In the genomic region with DNA sequence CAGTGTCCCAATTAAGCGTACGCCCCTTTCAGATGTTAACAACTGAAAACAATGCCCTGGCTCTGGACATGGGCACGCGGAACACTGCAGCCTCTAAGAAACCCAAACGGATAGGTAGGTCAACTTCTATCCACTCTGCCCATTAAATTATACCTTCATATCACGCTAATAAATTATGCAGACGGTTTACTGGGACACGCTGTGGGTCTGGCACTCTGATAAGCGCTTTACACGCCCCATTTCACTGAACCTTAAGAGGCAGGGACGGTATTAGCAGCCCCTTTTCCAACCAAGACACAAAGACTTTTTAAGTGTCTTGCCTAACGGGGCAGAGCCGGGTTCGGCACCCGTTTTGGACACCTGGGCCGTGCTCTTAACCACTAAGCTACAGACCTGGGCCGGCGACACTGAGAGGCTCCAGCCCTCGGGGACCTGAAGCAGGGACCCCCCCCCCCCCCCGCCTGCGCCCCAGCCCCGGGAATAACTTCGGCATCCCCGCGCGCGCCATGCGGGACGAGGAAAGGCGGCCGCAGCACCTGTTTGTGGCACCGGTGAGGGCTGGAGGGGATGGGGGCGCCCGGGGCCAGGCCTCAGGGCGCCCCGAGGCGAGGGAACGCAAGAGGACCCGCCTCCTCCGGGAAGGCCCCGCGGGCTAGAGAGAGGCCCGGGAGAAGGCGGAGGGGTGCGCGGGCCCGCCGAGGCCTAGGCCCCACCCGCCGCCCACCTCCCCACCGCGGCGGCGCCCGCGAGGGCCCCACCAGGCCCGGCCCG, we compare ENCODE assay signal across 8 cellular contexts. TPM values are rescaled to one million over a fixed set of nuclear protein-coding genes. Genes with fewer than 3 reads are reported as not detected.
DNase-seq lines count a peak whose midpoint lies in the region; ATAC-seq, FAIRE-seq and TF ChIP-seq lines count a peak whose summit lies in the region.
"Had no signal": no experiment of that assay in that cellular context is flagged by ENCODE, and none has a peak within 500 bp of the region (broad histone marks: within the 10 kb centered on the region; RNA-seq: fewer than 3 reads in every experiment).

No MANE protein-coding gene starts in this region.

- POLR2A ChIA-PET in K562 (lab: Yijun Ruan, JAX) = interaction anchor here (0.6 to 1.8 kb wide), 6 partner anchors 10 to 402 kb away, joined by 3 to 9 read pairs (median 3); no protein-coding TSS in a partner anchor

- no TSS peak for BruUV-seq in K562 (replicated peaks; lab: Mats Ljungman, UMichigan)

- H3K9me3 ChIP-seq in K562 (replicated peaks; ENCODE audit: control insufficient read depth, insufficient read depth, low read depth, low read length) = 0 out of 2 replicates have a peak, but pooled peaks cover 2% of the 10 kb centered on the region

- WGBS in K562 (ENCODE audit: insufficient coverage, low coverage, missing lambda C conversion rate) = under 1% methylated on average over 29 of the region's 58 CpGs

- 0 out of 2 replicates have a peak overlapping the region, but pooled peaks have one; percentile 47 for H2AFZ ChIP-seq in K562 (ENCODE audit: low read depth, low read length)

- H3K36me3 ChIP-seq in K562 (ENCODE audit: control insufficient read depth, insufficient read depth, low read length) = peaks cover 13% of the 10 kb centered on the region; the same call in 1 of the 3 replicates

- TF ChIP-seq POLR2A in K562 (conservative IDR thresholded peaks at IDR 0.05) = no peak

- H3K9ac ChIP-seq in K562 (ENCODE audit: insufficient read depth in 1 of 2, low read depth in 2 of 2, low read length in 2 of 2) = peak overlapping the region; percentile 72 to 94

- intact Hi-C loops in K562 (cut with micrococcal nuclease) = loop anchor here (5.0 kb wide), 2 partner anchors 90 to 265 kb away; a partner anchor contains a TSS

- H3K4me2 ChIP-seq in K562 (ENCODE audit: insufficient read depth, low read length) = peak overlapping the region; percentile 97

- no peaks in the 10 kb centered on the region for H3K9me1 ChIP-seq in K562 (ENCODE audit: control insufficient read depth, insufficient read depth, low read length)

- TF ChIP-seq EP300 in K562 (IDR thresholded peaks at IDR 0.05; ENCODE audit: low read length) = peak; percentile 6; the same call in 1 of the 2 replicates

- H4K20me1 ChIP-seq in K562 (replicated peaks; ENCODE audit: control insufficient read depth, insufficient read depth, low read length) = peaks cover 12% of the 10 kb centered on the region

- peaks cover 21% of the 10 kb centered on the region in 2 experiments for H3K4me1 ChIP-seq in K562 (replicated peaks in 1 of 2; ENCODE audit: control insufficient read depth in 2 of 2, insufficient read depth in 2 of 2, low read length in 2 of 2)

- CTCF ChIA-PET in K562 (lab: Yijun Ruan, JAX; ENCODE audit: low intra/inter-chr PET ratio) = interaction anchor here (0.6 kb wide), 1 partner anchor 140 kb away, joined by 3 read pairs; no protein-coding TSS in a partner anchor

- no peak for TF ChIP-seq CTCF in K562 (IDR thresholded peaks at IDR 0.05 in 2 of 3, conservative IDR thresholded peaks at IDR 0.05 in 1 of 3; ENCODE audit: insufficient read depth in 2 of 3, low read depth in 1 of 3, low read length in 3 of 3)

- peak; percentile 8 for DNase-seq in RPMI7951 (ENCODE audit: low read depth)
- DNase-seq in K562 (ENCODE audit: extremely low read depth in 1 of 4, low spot score in 3 of 4) = peak in 2 of 4 experiments; percentile 42 to 67
- peak; percentile 42 to 56 for DNase-seq in stimulated activated CD4-positive, alpha-beta T cell treated with anti-CD3 and anti-CD28 coated beads, Interleukin-4, amount 100 ng/mL, for 4 hours
- DNase-seq in inferior parietal cortex (ENCODE audit: extremely low spot score) = no peak

- peak; percentile 40 for ATAC-seq in GM18511 (IDR thresholded peaks at IDR 0.05; ENCODE audit: unreplicated experiment)
- peak; percentile 22 for ATAC-seq in HG02943 (IDR thresholded peaks at IDR 0.05; ENCODE audit: low read depth, unreplicated experiment)
- ATAC-seq in K562 = peak; percentile 32

- H3K27me3 ChIP-seq in K562 (ENCODE audit: control insufficient read depth in 2 of 2, insufficient read depth in 2 of 2, low read length in 2 of 2) = no peaks in the 10 kb centered on the region
- H3K27me3 ChIP-seq in layer of hippocampus (ENCODE audit: control insufficient read depth, insufficient read depth, low read length) = no peaks in the 10 kb centered on the region

- peak overlapping the region; percentile 90 for H3K27ac ChIP-seq in K562 (ENCODE audit: extremely low read depth, low read depth, low read length)
- H3K27ac ChIP-seq in layer of hippocampus (ENCODE audit: low read depth, low read length) = peak overlapping the region; percentile 75

- in situ Hi-C loops in K562 (cut with MboI) = no loop called here

- peaks cover 56% of the 10 kb centered on the region for H3K79me2 ChIP-seq in K562 (ENCODE audit: control insufficient read depth, insufficient read depth, low read length)

- FAIRE-seq in K562 (lab: Jason Lieb, UNC) = no peak
- FAIRE-seq: endometrium had no signal

- TF ChIP-seq RAD21 in K562 (CRISPR knock-in tag; conservative IDR thresholded peaks at IDR 0.05 in 1 of 2, IDR thresholded peaks at IDR 0.05 in 1 of 2) = no peak

- peak overlapping the region; percentile 88 for H3K4me3 ChIP-seq in K562

TF ChIP-seq in K562, 482 proteins besides CTCF, POLR2A, EP300 and RAD21 (continues in another document):
- TF ChIP-seq KAT2B (IDR thresholded peaks at IDR 0.05; ENCODE audit: low read depth, low read length) = no peak
- TF ChIP-seq, protein P1, sequence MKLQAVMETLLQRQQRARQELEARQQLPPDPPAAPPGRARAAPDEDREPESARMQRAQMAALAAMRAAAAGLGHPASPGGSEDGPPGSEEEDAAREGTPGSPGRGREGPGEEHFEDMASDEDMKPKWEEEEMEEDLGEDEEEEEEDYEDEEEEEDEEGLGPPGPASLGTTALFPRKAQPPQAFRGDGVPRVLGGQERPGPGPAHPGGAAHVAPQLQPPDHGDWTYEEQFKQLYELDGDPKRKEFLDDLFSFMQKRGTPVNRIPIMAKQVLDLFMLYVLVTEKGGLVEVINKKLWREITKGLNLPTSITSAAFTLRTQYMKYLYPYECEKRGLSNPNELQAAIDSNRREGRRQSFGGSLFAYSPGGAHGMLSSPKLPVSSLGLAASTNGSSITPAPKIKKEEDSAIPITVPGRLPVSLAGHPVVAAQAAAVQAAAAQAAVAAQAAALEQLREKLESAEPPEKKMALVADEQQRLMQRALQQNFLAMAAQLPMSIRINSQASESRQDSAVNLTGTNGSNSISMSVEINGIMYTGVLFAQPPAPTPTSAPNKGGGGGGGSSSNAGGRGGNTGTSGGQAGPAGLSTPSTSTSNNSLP (IDR thresholded peaks at IDR 0.05; ENCODE audit: borderline replicate concordance, low read depth, low read length) = 0 out of 2 replicates have a peak, but pooled peaks have one; percentile 74
- TF ChIP-seq RB1 (IDR thresholded peaks at IDR 0.05; ENCODE audit: low read depth) = 0 out of 2 replicates have a peak, but pooled peaks have one; percentile 31
- TF ChIP-seq RNF2 (IDR thresholded peaks at IDR 0.05) = no peak
- no peak for TF ChIP-seq ZNF507 (tag; conservative IDR thresholded peaks at IDR 0.05)

RNA-seq across cellular contexts. Expression of a gene that starts 0.6 kb away (rescaled TPM):
- 62.3 and 66.9 TPM in 2 replicates for total RNA-seq in RPMI7951 (2014; rRNA removed; shearing (Covaris generic))
- total RNA-seq in K562 (2011; cell fraction: chromatin; rRNA removed; ENCODE audit: low replicate concordance) = 34.6 and 56.6 TPM in 2 replicates
- 20.2 and 22.2 TPM in 2 replicates for total RNA-seq in K562 (2011; cell fraction: nucleolus; rRNA removed)
- total RNA-seq in K562 (2011; cell fraction: nucleoplasm; rRNA removed) = 32.0 and 38.2 TPM in 2 replicates
- total RNA-seq in K562 (2014; rRNA removed) (42.2 and 45.8 TPM in 2 replicates), K562 (2014; rRNA removed; fragmentation: Illumina TruSeq; extraction: Trizol) (47.2 and 47.5 TPM in 2 replicates), K562 (2015; rRNA removed; fragmentation: Illumina TruSeq; extraction: Trizol) (50.6 and 51.9 TPM in 2 replicates), K562 (2021) (86.5 and 92.0 TPM in 2 replicates)
- polyA plus RNA-seq in K562 (2011; rRNA removed) (51.2 and 57.0 TPM in 2 replicates), K562 (2014; fragmentation: Illumina TruSeq; extraction: Trizol) (90.7 and 106 TPM in 2 replicates), K562 (2014; fragmentation: Nextera tagmentation; extraction: Ambion mirVana) (10 to 100 TPM; 18.0 to 18.1 TPM), K562 (2014; rRNA removed) (62.2 and 63.4 TPM in 2 replicates)
- polyA plus RNA-seq in K562 (2011; cell fraction: cytosol; rRNA removed) = 32.2 and 44.9 TPM in 2 replicates
- polyA plus RNA-seq in K562 (2011; cell fraction: nucleus; rRNA removed) = 25.1 and 25.6 TPM in 2 replicates
- 62.6 and 64.2 TPM in 2 replicates for polyA plus RNA-seq in K562 (2012)
- polyA minus RNA-seq in K562 (2011; rRNA and poly(A)+ RNA removed) = 51.0 and 55.1 TPM in 2 replicates
- polyA minus RNA-seq in K562 (2011; cell fraction: cytosol; rRNA and poly(A)+ RNA removed) = 45.9 and 47.1 TPM in 2 replicates
- polyA minus RNA-seq in K562 (2011; cell fraction: nucleus; rRNA and poly(A)+ RNA removed) = 8.6 and 13.9 TPM in 2 replicates

RNA-seq across cellular contexts. Expression of a gene that starts 31.7 kb away (rescaled TPM):
- 49.8 and 66.3 TPM in 2 replicates for total RNA-seq in RPMI7951 (2014; rRNA removed; shearing (Covaris generic))
- total RNA-seq in K562 (2011; cell fraction: chromatin; rRNA removed; ENCODE audit: low replicate concordance) = 54.3 and 76.9 TPM in 2 replicates
- total RNA-seq in K562 (2011; cell fraction: nucleolus; rRNA removed) = 35.1 and 46.4 TPM in 2 replicates
- 42.4 and 57.7 TPM in 2 replicates for total RNA-seq in K562 (2011; cell fraction: nucleoplasm; rRNA removed)
- total RNA-seq in K562 (2014; rRNA removed) (58.3 and 63.5 TPM in 2 replicates), K562 (2014; rRNA removed; fragmentation: Illumina TruSeq; extraction: Trizol) (55.6 and 61.1 TPM in 2 replicates), K562 (2015; rRNA removed; fragmentation: Illumina TruSeq; extraction: Trizol) (65.3 and 69.6 TPM in 2 replicates), K562 (2021) (50.9 and 57.0 TPM in 2 replicates)
- polyA plus RNA-seq in K562 (2011; rRNA removed) (32.0 and 33.6 TPM in 2 replicates), K562 (2014; fragmentation: Illumina TruSeq; extraction: Trizol) (77.0 and 79.3 TPM in 2 replicates), K562 (2014; fragmentation: Nextera tagmentation; extraction: Ambion mirVana) (10 to 100 TPM; 17.9 to 45.2 TPM), K562 (2014; rRNA removed) (57.1 and 63.2 TPM in 2 replicates)
- 43.5 and 94.1 TPM in 2 replicates for polyA plus RNA-seq in K562 (2011; cell fraction: cytosol; rRNA removed)
- 41.4 and 57.1 TPM in 2 replicates for polyA plus RNA-seq in K562 (2011; cell fraction: nucleus; rRNA removed)
- polyA plus RNA-seq in K562 (2012) = 38.4 and 44.4 TPM in 2 replicates
- polyA minus RNA-seq in K562 (2011; rRNA and poly(A)+ RNA removed) = 23.1 and 30.6 TPM in 2 replicates
- 23.5 and 33.1 TPM in 2 replicates for polyA minus RNA-seq in K562 (2011; cell fraction: cytosol; rRNA and poly(A)+ RNA removed)
- polyA minus RNA-seq in K562 (2011; cell fraction: nucleus; rRNA and poly(A)+ RNA removed) = 19.5 and 22.4 TPM in 2 replicates
